ENCODE assay signal across 18 cellular contexts in the genomic region with DNA sequence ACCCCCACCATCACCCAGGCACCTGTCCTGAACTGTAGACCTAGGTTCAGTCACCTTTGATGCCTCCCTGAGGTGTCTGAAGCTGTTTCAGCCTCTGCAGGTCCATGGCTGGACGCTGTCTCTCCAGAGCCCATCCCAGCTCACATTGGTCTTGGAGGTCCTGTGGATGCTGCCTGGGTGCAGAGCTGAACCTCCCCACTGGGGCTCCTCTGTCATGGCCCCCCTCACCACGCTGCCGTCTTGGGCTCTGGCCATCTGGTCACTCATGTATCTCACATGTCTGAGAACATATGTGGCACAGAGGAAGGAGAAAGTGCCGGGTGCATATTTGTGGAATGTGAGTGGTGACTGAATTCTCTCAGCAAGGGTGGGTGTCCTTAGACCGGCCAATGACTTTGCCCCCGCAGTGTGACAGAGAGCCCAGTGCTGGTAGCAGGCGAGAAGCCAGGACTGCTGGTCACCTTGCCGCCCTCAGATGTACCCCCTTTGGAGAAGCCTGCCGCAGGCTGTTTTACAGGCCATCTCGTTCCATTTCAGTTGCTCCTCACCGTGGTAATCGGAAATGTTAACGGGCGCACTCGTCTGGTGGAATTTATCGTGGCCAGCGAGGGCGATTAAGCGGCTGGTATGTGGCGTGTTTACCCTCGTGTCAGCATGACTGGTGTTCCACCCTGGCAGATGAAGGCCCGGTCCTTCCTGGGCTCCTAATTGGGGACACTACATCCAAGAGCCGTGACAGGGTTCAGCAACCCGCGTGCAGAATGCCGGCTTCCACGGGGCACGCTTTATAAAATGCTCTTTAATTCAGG.
DNase-seq lines count a peak whose midpoint lies in the region; ATAC-seq and TF ChIP-seq lines count a peak whose summit lies in the region.
"Had no signal": no experiment of that assay in that cellular context is flagged by ENCODE, and none has a peak within 500 bp of the region (broad histone marks: within the 10 kb centered on the region; RNA-seq: fewer than 3 reads in every experiment).

No MANE protein-coding gene starts in this region.

- no peaks in the 10 kb centered on the region for H3K4me1 ChIP-seq in psoas muscle
- no peaks in the 10 kb centered on the region for H3K4me1 ChIP-seq in GM23248 (ENCODE audit: insufficient read depth)

- ATAC-seq in psoas muscle, result no peak
- no peak for ATAC-seq in HG02870 (IDR thresholded peaks at IDR 0.05; ENCODE audit: unreplicated experiment)
- no peak for ATAC-seq in HG03025 (IDR thresholded peaks at IDR 0.05; ENCODE audit: low FRiP score, unreplicated experiment)
- ATAC-seq: naive thymus-derived CD4-positive, alpha-beta T cell; T-cell had no signal

- H3K4me3 ChIP-seq in psoas muscle, result no peak overlapping the region
- H3K4me3 ChIP-seq in GM23248, result no peak overlapping the region
- H3K4me3 ChIP-seq: thoracic aorta had no signal

- H3K9ac ChIP-seq in GM23248, result no peak overlapping the region

- no peaks in the 10 kb centered on the region for H3K27me3 ChIP-seq in psoas muscle (ENCODE audit: insufficient read depth in 3 of 3, low read length in 2 of 3)
- no peaks in the 10 kb centered on the region for H3K27me3 ChIP-seq in GM23248 (replicated peaks; ENCODE audit: insufficient read depth)

- no peaks in the 10 kb centered on the region for H3K9me2 ChIP-seq in GM23248 (ENCODE audit: insufficient read depth)

- no peaks in the 10 kb centered on the region for H4K20me1 ChIP-seq in GM23248 (ENCODE audit: insufficient read depth)

- no peaks in the 10 kb centered on the region for H3K9me3 ChIP-seq in psoas muscle
- H3K9me3 ChIP-seq in GM23248 (ENCODE audit: low read depth), result no peaks in the 10 kb centered on the region
- H3K9me3 ChIP-seq: thoracic aorta had no signal

- in situ Hi-C loops in Caki2 (cut with HindIII; ENCODE audit: low pct_unique_long_range_greater_than_20kb, low sequenced_read_pairs), result no loop called here
- in situ Hi-C loops in GM23248 (cut with MboI), result no loop called here

- no peak overlapping the region for H2AFZ ChIP-seq in GM23248

- H3K27ac ChIP-seq in psoas muscle (no peak overlapping the region), GM23248 (no peak overlapping the region)
- H3K27ac ChIP-seq: thoracic aorta had no signal

- H3K79me2 ChIP-seq in GM23248 (ENCODE audit: insufficient read depth), result no peaks in the 10 kb centered on the region

- TF ChIP-seq CTCF in psoas muscle (IDR thresholded peaks at IDR 0.05), result no peak

- H3K36me3 ChIP-seq in psoas muscle (ENCODE audit: insufficient read depth in 1 of 2, low read depth in 1 of 2) (no peaks in the 10 kb centered on the region), GM23248 (ENCODE audit: low read depth) (no peaks in the 10 kb centered on the region)

- peak; percentile 71 for TF ChIP-seq EP300 in Ishikawa (IDR thresholded peaks at IDR 0.05; ENCODE audit: borderline replicate concordance)

- no peak for TF ChIP-seq RAD21 in Ishikawa (IDR thresholded peaks at IDR 0.05; ENCODE audit: low read depth)

- intact Hi-C loops in psoas muscle (cut with DNase I), result no loop called here

- H3F3A ChIP-seq in GM23248 (ENCODE audit: insufficient read depth), result no peaks in the 10 kb centered on the region

- 89 to 95% (median 89%) methylated on average over 28 of the region's 28 CpGs for WGBS in psoas muscle, 3 donors
- WGBS in GM23248 (ENCODE audit: low coverage in 1 of 2, low lambda C conversion rate in 2 of 2, missing lambda C conversion rate in 2 of 2), 2 experiments, result 93 to 94% methylated on average over 28 of the region's 28 CpGs

- no peak overlapping the region for H3K4me2 ChIP-seq in GM23248 (ENCODE audit: unreplicated experiment)

- DNase-seq in Caki2 (ENCODE audit: low read depth) (peak; percentile 29), islet precursor cell (peak; percentile 42), psoas muscle (peak; percentile 11 to 31), GM23248 (no peak), AG08395 (ENCODE audit: low spot score) (no peak)
- DNase-seq: activated CD4-positive, alpha-beta T cell treated with anti-CD3 and anti-CD28 coated beads, Interleukin-2, amount 10 ng/mL, durations not matched to agents 24 days and 14 days; activated gamma-delta T cell treated with Interleukin-2 at 50 U/mL for 16 hours; anterior cingulate cortex; DND-41; mammary epithelial cell; naive thymus-derived CD4-positive, alpha-beta T cell; NCI-H1105; NCI-H526 treated with DMSO at 0.1 percent for 48 hours had no signal

TF ChIP-seq in Ishikawa, 13 proteins besides CTCF, POLR2A, EP300 and RAD21:
- TF ChIP-seq NFIC (IDR thresholded peaks at IDR 0.05), result peak; percentile 66
- TF ChIP-seq, protein P1, sequence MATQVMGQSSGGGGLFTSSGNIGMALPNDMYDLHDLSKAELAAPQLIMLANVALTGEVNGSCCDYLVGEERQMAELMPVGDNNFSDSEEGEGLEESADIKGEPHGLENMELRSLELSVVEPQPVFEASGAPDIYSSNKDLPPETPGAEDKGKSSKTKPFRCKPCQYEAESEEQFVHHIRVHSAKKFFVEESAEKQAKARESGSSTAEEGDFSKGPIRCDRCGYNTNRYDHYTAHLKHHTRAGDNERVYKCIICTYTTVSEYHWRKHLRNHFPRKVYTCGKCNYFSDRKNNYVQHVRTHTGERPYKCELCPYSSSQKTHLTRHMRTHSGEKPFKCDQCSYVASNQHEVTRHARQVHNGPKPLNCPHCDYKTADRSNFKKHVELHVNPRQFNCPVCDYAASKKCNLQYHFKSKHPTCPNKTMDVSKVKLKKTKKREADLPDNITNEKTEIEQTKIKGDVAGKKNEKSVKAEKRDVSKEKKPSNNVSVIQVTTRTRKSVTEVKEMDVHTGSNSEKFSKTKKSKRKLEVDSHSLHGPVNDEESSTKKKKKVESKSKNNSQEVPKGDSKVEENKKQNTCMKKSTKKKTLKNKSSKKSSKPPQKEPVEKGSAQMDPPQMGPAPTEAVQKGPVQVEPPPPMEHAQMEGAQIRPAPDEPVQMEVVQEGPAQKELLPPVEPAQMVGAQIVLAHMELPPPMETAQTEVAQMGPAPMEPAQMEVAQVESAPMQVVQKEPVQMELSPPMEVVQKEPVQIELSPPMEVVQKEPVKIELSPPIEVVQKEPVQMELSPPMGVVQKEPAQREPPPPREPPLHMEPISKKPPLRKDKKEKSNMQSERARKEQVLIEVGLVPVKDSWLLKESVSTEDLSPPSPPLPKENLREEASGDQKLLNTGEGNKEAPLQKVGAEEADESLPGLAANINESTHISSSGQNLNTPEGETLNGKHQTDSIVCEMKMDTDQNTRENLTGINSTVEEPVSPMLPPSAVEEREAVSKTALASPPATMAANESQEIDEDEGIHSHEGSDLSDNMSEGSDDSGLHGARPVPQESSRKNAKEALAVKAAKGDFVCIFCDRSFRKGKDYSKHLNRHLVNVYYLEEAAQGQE (IDR thresholded peaks at IDR 0.05; ENCODE audit: low read depth), result no peak
- TF ChIP-seq TAF1 (IDR thresholded peaks at IDR 0.05; ENCODE audit: low read depth), result no peak
- no peak for TF ChIP-seq FOXM1 (IDR thresholded peaks at IDR 0.05; ENCODE audit: borderline replicate concordance, low read depth)
- no peak for TF ChIP-seq YY1 (IDR thresholded peaks at IDR 0.05; ENCODE audit: low read depth)
- TF ChIP-seq EGR1 (IDR thresholded peaks at IDR 0.05), result no peak
- TF ChIP-seq ZBTB7A (IDR thresholded peaks at IDR 0.05; ENCODE audit: low read depth), result no peak
- no peak for TF ChIP-seq CEBPB (IDR thresholded peaks at IDR 0.05)
- no peak for TF ChIP-seq CREB1 (IDR thresholded peaks at IDR 0.05; ENCODE audit: low read depth)
- TF ChIP-seq TEAD4 (IDR thresholded peaks at IDR 0.05), result peak; percentile 74
- TF ChIP-seq, protein P2, sequence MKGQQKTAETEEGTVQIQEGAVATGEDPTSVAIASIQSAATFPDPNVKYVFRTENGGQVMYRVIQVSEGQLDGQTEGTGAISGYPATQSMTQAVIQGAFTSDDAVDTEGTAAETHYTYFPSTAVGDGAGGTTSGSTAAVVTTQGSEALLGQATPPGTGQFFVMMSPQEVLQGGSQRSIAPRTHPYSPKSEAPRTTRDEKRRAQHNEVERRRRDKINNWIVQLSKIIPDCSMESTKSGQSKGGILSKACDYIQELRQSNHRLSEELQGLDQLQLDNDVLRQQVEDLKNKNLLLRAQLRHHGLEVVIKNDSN (IDR thresholded peaks at IDR 0.05), result no peak
- TF ChIP-seq, protein P3, sequence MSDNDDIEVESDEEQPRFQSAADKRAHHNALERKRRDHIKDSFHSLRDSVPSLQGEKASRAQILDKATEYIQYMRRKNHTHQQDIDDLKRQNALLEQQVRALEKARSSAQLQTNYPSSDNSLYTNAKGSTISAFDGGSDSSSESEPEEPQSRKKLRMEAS (IDR thresholded peaks at IDR 0.05), result peak; percentile 39
- peak; percentile 73 for TF ChIP-seq TCF12 (IDR thresholded peaks at IDR 0.05; ENCODE audit: low read depth)

Comparison
In these comparisons a context has a peak if more than half of its experiments do, and no peak if none do; other contexts are left out.
1. DNase-seq: peak in Caki2 (single experiment), islet precursor cell (single experiment) and psoas muscle (2 of 2); none in GM23248 (single experiment) and AG08395 (single experiment).